In genomic region chr15:72155635-72156616, GRCh38 we compare ENCODE assay signal across 9 cellular contexts. TPM values are rescaled to one million over a fixed set of nuclear protein-coding genes. Genes with fewer than 3 reads are reported as not detected.
DNase-seq lines count a peak whose midpoint lies in the region; ATAC-seq, FAIRE-seq and TF ChIP-seq lines count a peak whose summit lies in the region.
"Had no signal": no experiment of that assay in that cellular context is flagged by ENCODE, and none has a peak within 500 bp of the region (broad histone marks: within the 10 kb centered on the region; RNA-seq: fewer than 3 reads in every experiment).

No MANE protein-coding gene starts in this region.

- peaks cover 0 to 19% (median 10%) of the 10 kb centered on the region in 3 donors for H3K4me1 ChIP-seq in pancreas
- peaks cover 0 to 24% of the 10 kb centered on the region in 2 donors for H3K4me1 ChIP-seq in thoracic aorta (ENCODE audit: control insufficient read depth in 1 of 2, low read depth in 2 of 2)

- intact Hi-C loops in Right ventricle myocardium inferior (cut with DNase I), result loop anchor here (5.0 kb wide), 3 partner anchors 39 to 414 kb away; partner anchors contain the start of genes MYO9A and SENP8
- intact Hi-C loops in pancreas (cut with DNase I), result loop anchor here in 1 of 3 donors (10.0 kb wide), 1 partner anchor 411 kb away; no protein-coding TSS in a partner anchor

- no peaks in the 10 kb centered on the region for H3K36me3 Mint-ChIP-seq in activated naive CD8-positive, alpha-beta T cell treated with anti-CD3 and anti-CD28 coated beads for 36 hours

- H3K4me3 Mint-ChIP-seq in activated naive CD8-positive, alpha-beta T cell treated with anti-CD3 and anti-CD28 coated beads for 36 hours, result peak overlapping the region; percentile 66

- no peak overlapping the region for H3K27ac Mint-ChIP-seq in activated naive CD8-positive, alpha-beta T cell treated with anti-CD3 and anti-CD28 coated beads for 36 hours

- H3K4me3 ChIP-seq in pancreas (peak overlapping the region; percentile 16 to 49 (median 38)), thoracic aorta (peak overlapping the region; percentile 73)

- DNase-seq in CD1c-positive myeloid dendritic cell (ENCODE audit: extremely low spot score) (peak; percentile 82), MV-4-11 (lab: John Stamatoyannopoulos, UW) (peak; percentile 70), SKM-1 (lab: John Stamatoyannopoulos, UW; ENCODE audit: unreplicated experiment) (peak; percentile 80), Right ventricle myocardium inferior (ENCODE audit: missing footprints) (peak; percentile 84), pancreas (peak in 5 of 6 donors; percentile 79 to 92 (median 86)), thoracic aorta (ENCODE audit: low spot score) (peak; percentile 48)
- peak; percentile 77 for DNase-seq in activated naive CD8-positive, alpha-beta T cell treated with anti-CD3 and anti-CD28 coated beads for 36 hours

- peaks cover 7% of the 10 kb centered on the region for H3K27me3 Mint-ChIP-seq in activated naive CD8-positive, alpha-beta T cell treated with anti-CD3 and anti-CD28 coated beads for 36 hours

- peak overlapping the region; percentile 61 to 92 (median 84) for H3K27ac ChIP-seq in pancreas
- peak overlapping the region; percentile 68 to 83 for H3K27ac ChIP-seq in thoracic aorta

- H3K4me1 Mint-ChIP-seq in activated naive CD8-positive, alpha-beta T cell treated with anti-CD3 and anti-CD28 coated beads for 36 hours, result peaks cover 1% of the 10 kb centered on the region

- no peaks in the 10 kb centered on the region for H3K27me3 ChIP-seq in pancreas
- H3K27me3 ChIP-seq in thoracic aorta (replicated peaks; ENCODE audit: insufficient read depth), result no peaks in the 10 kb centered on the region

- H3K9me3 ChIP-seq in pancreas (no peaks in the 10 kb centered on the region), thoracic aorta (no peaks in the 10 kb centered on the region)

- H3K9me3 Mint-ChIP-seq in activated naive CD8-positive, alpha-beta T cell treated with anti-CD3 and anti-CD28 coated beads for 36 hours, result no peaks in the 10 kb centered on the region

- peak; percentile 91 for ATAC-seq in GM21529 (IDR thresholded peaks at IDR 0.05; ENCODE audit: unreplicated experiment)
- peak; percentile 91 for ATAC-seq in Right ventricle myocardium inferior
- ATAC-seq in pancreas, result peak; percentile 88 to 95 (median 90)
- ATAC-seq in thoracic aorta (ENCODE audit: insufficient number of reproducible peaks, low FRiP score, low read depth), result peak; percentile 82

- TF ChIP-seq CTCF in pancreas (IDR thresholded peaks at IDR 0.05), result peak; percentile 59 to 69 (median 66)
- TF ChIP-seq CTCF in thoracic aorta (IDR thresholded peaks at IDR 0.05), result peak; percentile 79

- 1 to 2% methylated on average over 19 of the region's 19 CpGs for WGBS in pancreas, 2 donors

- FAIRE-seq in pancreas (lab: Jason Lieb, UNC), result no peak
- FAIRE-seq: TTC549 had no signal

- H3K36me3 ChIP-seq in pancreas (no peaks in the 10 kb centered on the region), thoracic aorta (no peaks in the 10 kb centered on the region)

RNA-seq across cellular contexts. Expression of gene SENP8, which starts 37.7 kb away (rescaled TPM):
- 1 to 10 TPM; 2.0 to 2.2 TPM for total RNA-seq in activated naive CD8-positive, alpha-beta T cell treated with anti-CD3 and anti-CD28 coated beads for 36 hours
- total RNA-seq in Right ventricle myocardium inferior (5.9 TPM), pancreas (1 to 10 TPM in 5 of 6 donors, under 1 TPM in 1; 0.65 to 2.2 (median 1.6) TPM), thoracic aorta (under 1 TPM; 0.54 to 0.78 TPM)
- polyA plus RNA-seq in pancreas, result 1 to 10 TPM in 1 of 2 donors, under 1 TPM in 1; 0.49 to 1.4 TPM

RNA-seq across cellular contexts. Expression of gene MYO9A, which starts 38.0 kb away (rescaled TPM):
- total RNA-seq in activated naive CD8-positive, alpha-beta T cell treated with anti-CD3 and anti-CD28 coated beads for 36 hours, result 10 to 100 TPM; 15.4 to 19.1 TPM
- total RNA-seq in Right ventricle myocardium inferior, result 27.5 TPM
- total RNA-seq in pancreas, result 10 to 100 TPM in 2 of 6 donors, 1 to 10 TPM in 4; 6.6 to 21.0 (median 9.1) TPM
- polyA plus RNA-seq in pancreas, result 1 to 10 TPM; 1.2 to 1.8 TPM
- 10 to 100 TPM; 48.2 to 57.4 TPM for total RNA-seq in thoracic aorta

RNA-seq across cellular contexts. Expression of gene GRAMD2A, which starts 41.7 kb away (rescaled TPM):
- total RNA-seq in activated naive CD8-positive, alpha-beta T cell treated with anti-CD3 and anti-CD28 coated beads for 36 hours, result not detected
- total RNA-seq in Right ventricle myocardium inferior (not detected), pancreas (under 1 TPM in 1 of 6 donors, not detected in 5; 0.19 TPM), thoracic aorta (under 1 TPM in 1 of 2 donors, not detected in 1; 0.85 TPM)
- under 1 TPM in 1 of 2 donors, not detected in 1; 0.28 TPM for polyA plus RNA-seq in pancreas

Comparison
In these comparisons a context has a peak if more than half of its experiments do, and no peak if none do; other contexts are left out.
1. Peak in every context shown above with its lines: DNase-seq, ATAC-seq, H3K4me3 ChIP-seq and H3K27ac ChIP-seq.